Comparison of ENCODE assay signal across 1 cellular context in the genomic region with DNA sequence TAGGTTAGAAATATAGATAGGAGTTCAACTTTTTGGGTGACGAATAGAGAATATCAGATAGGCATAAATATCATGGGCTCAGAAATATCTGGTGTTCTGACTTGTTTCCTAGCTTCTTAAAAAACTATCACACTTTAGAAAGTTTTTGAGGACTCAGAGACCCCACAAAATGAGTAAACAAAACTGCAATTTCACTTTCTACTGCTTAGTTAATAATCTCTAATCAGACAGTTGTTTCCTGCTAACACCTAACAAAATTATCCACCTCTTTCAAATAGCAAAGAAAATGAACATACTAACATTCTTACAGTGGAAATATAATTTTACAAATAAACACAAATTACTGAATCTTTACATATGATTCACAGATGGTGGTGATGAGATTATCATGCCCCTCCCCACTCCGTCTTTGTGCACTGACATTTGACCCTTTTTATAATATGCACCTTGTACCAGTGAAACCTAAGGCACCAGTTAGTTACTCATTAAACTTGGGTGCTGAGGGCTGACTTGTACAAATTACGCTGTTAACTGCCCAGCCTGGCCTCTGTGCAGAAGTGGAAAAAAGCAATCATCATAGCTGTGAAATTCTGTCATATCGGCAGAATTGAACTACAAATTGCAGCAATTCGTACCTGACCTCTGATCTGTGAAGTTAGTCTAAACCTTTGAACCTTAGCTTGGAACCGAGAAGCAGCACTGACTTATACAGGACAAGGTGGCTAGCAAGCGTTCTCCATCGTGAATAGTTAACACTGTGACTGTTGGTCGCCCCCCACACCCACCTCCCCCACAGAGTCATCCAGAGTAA.
TF ChIP-seq lines count a peak whose summit lies in the region.

No MANE protein-coding gene starts in this region.

TF ChIP-seq in HepG2, 621 proteins besides CTCF, POLR2A, EP300 and RAD21 (continued from another document and continues in another):
- TF ChIP-seq, protein P1, sequence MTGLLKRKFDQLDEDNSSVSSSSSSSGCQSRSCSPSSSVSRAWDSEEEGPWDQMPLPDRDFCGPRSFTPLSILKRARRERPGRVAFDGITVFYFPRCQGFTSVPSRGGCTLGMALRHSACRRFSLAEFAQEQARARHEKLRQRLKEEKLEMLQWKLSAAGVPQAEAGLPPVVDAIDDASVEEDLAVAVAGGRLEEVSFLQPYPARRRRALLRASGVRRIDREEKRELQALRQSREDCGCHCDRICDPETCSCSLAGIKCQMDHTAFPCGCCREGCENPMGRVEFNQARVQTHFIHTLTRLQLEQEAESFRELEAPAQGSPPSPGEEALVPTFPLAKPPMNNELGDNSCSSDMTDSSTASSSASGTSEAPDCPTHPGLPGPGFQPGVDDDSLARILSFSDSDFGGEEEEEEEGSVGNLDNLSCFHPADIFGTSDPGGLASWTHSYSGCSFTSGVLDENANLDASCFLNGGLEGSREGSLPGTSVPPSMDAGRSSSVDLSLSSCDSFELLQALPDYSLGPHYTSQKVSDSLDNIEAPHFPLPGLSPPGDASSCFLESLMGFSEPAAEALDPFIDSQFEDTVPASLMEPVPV (CRISPR knock-in tag; IDR thresholded peaks at IDR 0.05) = no peak
- peak; percentile 68 for TF ChIP-seq CEBPG (CRISPR knock-in tag; IDR thresholded peaks at IDR 0.05)
- TF ChIP-seq HDAC6 (IDR thresholded peaks at IDR 0.05; ENCODE audit: low read depth, low read length) = no peak
- no peak for TF ChIP-seq ELF4 (CRISPR knock-in tag; IDR thresholded peaks at IDR 0.05; ENCODE audit: borderline replicate concordance)
- TF ChIP-seq ZNF530 (CRISPR knock-in tag; IDR thresholded peaks at IDR 0.05; ENCODE audit: low read depth) = no peak
- TF ChIP-seq ARHGAP35 (CRISPR knock-in tag; IDR thresholded peaks at IDR 0.05; ENCODE audit: borderline replicate concordance) = no peak
- TF ChIP-seq ARNTL (CRISPR knock-in tag; IDR thresholded peaks at IDR 0.05) = no peak
- no peak for TF ChIP-seq STAT5B (CRISPR knock-in tag; IDR thresholded peaks at IDR 0.05)
- TF ChIP-seq DPF2 (CRISPR knock-in tag; IDR thresholded peaks at IDR 0.05; ENCODE audit: borderline replicate concordance, low read depth) = no peak
- peak; percentile 55; the same call in 1 of the 2 replicates for TF ChIP-seq ZKSCAN8 (CRISPR knock-in tag; IDR thresholded peaks at IDR 0.05; ENCODE audit: borderline replicate concordance)
- TF ChIP-seq, protein P2, sequence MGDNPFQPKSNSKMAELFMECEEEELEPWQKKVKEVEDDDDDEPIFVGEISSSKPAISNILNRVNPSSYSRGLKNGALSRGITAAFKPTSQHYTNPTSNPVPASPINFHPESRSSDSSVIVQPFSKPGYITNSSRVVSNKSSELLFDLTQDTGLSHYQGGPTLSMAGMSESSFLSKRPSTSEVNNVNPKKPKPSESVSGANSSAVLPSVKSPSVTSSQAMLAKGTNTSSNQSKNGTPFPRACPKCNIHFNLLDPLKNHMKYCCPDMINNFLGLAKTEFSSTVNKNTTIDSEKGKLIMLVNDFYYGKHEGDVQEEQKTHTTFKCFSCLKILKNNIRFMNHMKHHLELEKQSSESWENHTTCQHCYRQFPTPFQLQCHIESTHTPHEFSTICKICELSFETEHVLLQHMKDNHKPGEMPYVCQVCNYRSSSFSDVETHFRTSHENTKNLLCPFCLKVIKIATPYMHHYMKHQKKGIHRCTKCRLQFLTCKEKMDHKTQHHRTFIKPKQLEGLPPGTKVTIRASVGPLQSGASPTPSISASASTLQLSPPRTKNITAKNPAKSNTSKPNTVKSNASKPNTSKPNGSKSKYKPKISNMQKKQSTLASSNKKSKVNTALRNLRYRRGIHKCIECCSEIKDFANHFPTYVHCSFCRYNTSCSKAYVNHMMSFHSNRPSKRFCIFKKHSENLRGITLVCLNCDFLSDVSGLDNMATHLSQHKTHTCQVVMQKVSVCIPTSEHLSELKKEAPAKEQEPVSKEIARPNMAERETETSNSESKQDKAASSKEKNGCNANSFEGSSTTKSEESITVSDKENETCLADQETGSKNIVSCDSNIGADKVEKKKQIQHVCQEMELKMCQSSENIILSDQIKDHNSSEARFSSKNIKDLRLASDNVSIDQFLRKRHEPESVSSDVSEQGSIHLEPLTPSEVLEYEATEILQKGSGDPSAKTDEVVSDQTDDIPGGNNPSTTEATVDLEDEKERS (CRISPR knock-in tag; IDR thresholded peaks at IDR 0.05) = no peak
- TF ChIP-seq, protein P3, sequence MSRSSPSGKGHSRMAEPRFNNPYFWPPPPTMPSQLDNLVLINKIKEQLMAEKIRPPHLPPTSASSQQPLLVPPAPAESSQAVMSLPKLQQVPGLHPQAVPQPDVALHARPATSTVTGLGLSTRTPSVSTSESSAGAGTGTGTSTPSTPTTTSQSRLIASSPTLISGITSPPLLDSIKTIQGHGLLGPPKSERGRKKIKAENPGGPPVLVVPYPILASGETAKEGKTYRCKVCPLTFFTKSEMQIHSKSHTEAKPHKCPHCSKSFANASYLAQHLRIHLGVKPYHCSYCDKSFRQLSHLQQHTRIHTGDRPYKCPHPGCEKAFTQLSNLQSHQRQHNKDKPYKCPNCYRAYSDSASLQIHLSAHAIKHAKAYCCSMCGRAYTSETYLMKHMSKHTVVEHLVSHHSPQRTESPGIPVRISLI (CRISPR knock-in tag; IDR thresholded peaks at IDR 0.05; ENCODE audit: borderline replicate concordance) = peak; percentile 61; the same call in 1 of the 2 replicates
- no peak for TF ChIP-seq EEA1 (CRISPR knock-in tag; IDR thresholded peaks at IDR 0.05; ENCODE audit: borderline replicate concordance)
- TF ChIP-seq ZNF816 (CRISPR knock-in tag; IDR thresholded peaks at IDR 0.05; ENCODE audit: borderline replicate concordance) = no peak; the same call in 1 of the 2 replicates
- TF ChIP-seq ZNF547 (CRISPR knock-in tag; IDR thresholded peaks at IDR 0.05) = no peak
- peak; percentile 91 for TF ChIP-seq SIX1 (CRISPR knock-in tag; IDR thresholded peaks at IDR 0.05; ENCODE audit: borderline replicate concordance)
- TF ChIP-seq ZNF670 (CRISPR knock-in tag; IDR thresholded peaks at IDR 0.05; ENCODE audit: borderline replicate concordance) = no peak
- TF ChIP-seq REPIN1 (CRISPR knock-in tag; IDR thresholded peaks at IDR 0.05; ENCODE audit: borderline replicate concordance, low read depth) = peak; percentile 97
- TF ChIP-seq, protein P4, sequence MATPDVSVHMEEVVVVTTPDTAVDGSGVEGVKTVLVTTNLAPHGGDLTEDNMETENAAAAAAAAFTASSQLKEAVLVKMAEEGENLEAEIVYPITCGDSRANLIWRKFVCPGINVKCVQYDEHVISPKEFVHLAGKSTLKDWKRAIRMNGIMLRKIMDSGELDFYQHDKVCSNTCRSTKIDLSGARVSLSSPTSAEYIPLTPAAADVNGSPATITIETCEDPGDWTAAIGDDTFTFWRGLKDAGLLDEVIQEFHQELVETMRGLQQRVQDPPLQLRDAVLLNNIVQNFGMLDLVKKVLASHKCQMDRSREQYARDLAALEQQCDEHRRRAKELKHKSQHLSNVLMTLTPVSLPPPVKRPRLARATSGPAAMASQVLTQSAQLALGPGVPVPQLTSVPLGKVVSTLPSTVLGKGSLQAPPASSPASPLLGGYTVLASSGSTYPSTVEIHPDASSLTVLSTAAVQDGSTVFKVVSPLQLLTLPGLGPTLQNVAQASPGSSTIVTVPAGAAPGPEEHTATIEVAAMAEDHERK (CRISPR knock-in tag; IDR thresholded peaks at IDR 0.05; ENCODE audit: low read depth) = no peak; the same call in 1 of the 2 replicates
- TF ChIP-seq, protein P5, sequence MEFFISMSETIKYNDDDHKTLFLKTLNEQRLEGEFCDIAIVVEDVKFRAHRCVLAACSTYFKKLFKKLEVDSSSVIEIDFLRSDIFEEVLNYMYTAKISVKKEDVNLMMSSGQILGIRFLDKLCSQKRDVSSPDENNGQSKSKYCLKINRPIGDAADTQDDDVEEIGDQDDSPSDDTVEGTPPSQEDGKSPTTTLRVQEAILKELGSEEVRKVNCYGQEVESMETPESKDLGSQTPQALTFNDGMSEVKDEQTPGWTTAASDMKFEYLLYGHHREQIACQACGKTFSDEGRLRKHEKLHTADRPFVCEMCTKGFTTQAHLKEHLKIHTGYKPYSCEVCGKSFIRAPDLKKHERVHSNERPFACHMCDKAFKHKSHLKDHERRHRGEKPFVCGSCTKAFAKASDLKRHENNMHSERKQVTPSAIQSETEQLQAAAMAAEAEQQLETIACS (CRISPR knock-in tag; IDR thresholded peaks at IDR 0.05) = no peak
- TF ChIP-seq NCOR1 (IDR thresholded peaks at IDR 0.05; ENCODE audit: borderline replicate concordance, low read length) = peak; percentile 96; the same call in 1 of the 2 replicates
- TF ChIP-seq HDAC1 (CRISPR knock-in tag; IDR thresholded peaks at IDR 0.05) = peak; percentile 83
- TF ChIP-seq ZNF777 (CRISPR knock-in tag; IDR thresholded peaks at IDR 0.05) = no peak
- no peak for TF ChIP-seq ZNF282 (IDR thresholded peaks at IDR 0.05; ENCODE audit: partially characterized antibody)
- TF ChIP-seq ZNF496 (CRISPR knock-in tag; IDR thresholded peaks at IDR 0.05; ENCODE audit: insufficient replicate concordance) = no peak
- TF ChIP-seq GTF2F1 (IDR thresholded peaks at IDR 0.05; ENCODE audit: low read length) = no peak
- peak; percentile 56; the same call in 1 of the 2 replicates for TF ChIP-seq MEIS1 (CRISPR knock-in tag; IDR thresholded peaks at IDR 0.05; ENCODE audit: borderline replicate concordance)
- TF ChIP-seq TRIM24 (CRISPR knock-in tag; IDR thresholded peaks at IDR 0.05) = no peak
- no peak for TF ChIP-seq EED (CRISPR knock-in tag; IDR thresholded peaks at IDR 0.05)
- peak; percentile 35; the same call in 1 of the 2 replicates for TF ChIP-seq YEATS2 (CRISPR knock-in tag; IDR thresholded peaks at IDR 0.05; ENCODE audit: borderline replicate concordance)
- TF ChIP-seq NKX3-1 (CRISPR knock-in tag; IDR thresholded peaks at IDR 0.05) = peak; percentile 73; the same call in 1 of the 2 replicates
- no peak for TF ChIP-seq MBNL3 (CRISPR knock-in tag; conservative IDR thresholded peaks at IDR 0.05)
- TF ChIP-seq, protein P6, sequence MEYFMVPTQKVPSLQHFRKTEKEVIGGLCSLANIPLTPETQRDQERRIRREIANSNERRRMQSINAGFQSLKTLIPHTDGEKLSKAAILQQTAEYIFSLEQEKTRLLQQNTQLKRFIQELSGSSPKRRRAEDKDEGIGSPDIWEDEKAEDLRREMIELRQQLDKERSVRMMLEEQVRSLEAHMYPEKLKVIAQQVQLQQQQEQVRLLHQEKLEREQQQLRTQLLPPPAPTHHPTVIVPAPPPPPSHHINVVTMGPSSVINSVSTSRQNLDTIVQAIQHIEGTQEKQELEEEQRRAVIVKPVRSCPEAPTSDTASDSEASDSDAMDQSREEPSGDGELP (IDR thresholded peaks at IDR 0.05; ENCODE audit: borderline replicate concordance, low read depth) = peak; percentile 29; the same call in 1 of the 2 replicates
- no peak for TF ChIP-seq IKZF4 (CRISPR knock-in tag; IDR thresholded peaks at IDR 0.05; ENCODE audit: borderline replicate concordance, low read depth, not compliant biosample characterization)
- TF ChIP-seq FIP1L1 (IDR thresholded peaks at IDR 0.05; ENCODE audit: borderline replicate concordance, insufficient read depth, low read depth, low read length) = no peak
- no peak for TF ChIP-seq ZNF451 (CRISPR knock-in tag; IDR thresholded peaks at IDR 0.05)
- no peak for TF ChIP-seq ZFX (CRISPR knock-in tag; IDR thresholded peaks at IDR 0.05; ENCODE audit: low read depth)
- TF ChIP-seq ZNF335 (CRISPR knock-in tag; IDR thresholded peaks at IDR 0.05) = no peak
- TF ChIP-seq SIN3A (IDR thresholded peaks at IDR 0.05; ENCODE audit: borderline replicate concordance, low read depth, low read length) = no peak
- TF ChIP-seq ZNF570 (CRISPR knock-in tag; IDR thresholded peaks at IDR 0.05; ENCODE audit: borderline replicate concordance) = no peak
- TF ChIP-seq BRD4 (CRISPR knock-in tag; IDR thresholded peaks at IDR 0.05) = no peak
- TF ChIP-seq NFATC3 (CRISPR knock-in tag; IDR thresholded peaks at IDR 0.05) = no peak
- peak; percentile 74; the same call in 1 of the 2 replicates for TF ChIP-seq SMAD3 (CRISPR knock-in tag; IDR thresholded peaks at IDR 0.05)
- TF ChIP-seq HOXA7 (CRISPR knock-in tag; IDR thresholded peaks at IDR 0.05) = no peak
- TF ChIP-seq, protein P7, sequence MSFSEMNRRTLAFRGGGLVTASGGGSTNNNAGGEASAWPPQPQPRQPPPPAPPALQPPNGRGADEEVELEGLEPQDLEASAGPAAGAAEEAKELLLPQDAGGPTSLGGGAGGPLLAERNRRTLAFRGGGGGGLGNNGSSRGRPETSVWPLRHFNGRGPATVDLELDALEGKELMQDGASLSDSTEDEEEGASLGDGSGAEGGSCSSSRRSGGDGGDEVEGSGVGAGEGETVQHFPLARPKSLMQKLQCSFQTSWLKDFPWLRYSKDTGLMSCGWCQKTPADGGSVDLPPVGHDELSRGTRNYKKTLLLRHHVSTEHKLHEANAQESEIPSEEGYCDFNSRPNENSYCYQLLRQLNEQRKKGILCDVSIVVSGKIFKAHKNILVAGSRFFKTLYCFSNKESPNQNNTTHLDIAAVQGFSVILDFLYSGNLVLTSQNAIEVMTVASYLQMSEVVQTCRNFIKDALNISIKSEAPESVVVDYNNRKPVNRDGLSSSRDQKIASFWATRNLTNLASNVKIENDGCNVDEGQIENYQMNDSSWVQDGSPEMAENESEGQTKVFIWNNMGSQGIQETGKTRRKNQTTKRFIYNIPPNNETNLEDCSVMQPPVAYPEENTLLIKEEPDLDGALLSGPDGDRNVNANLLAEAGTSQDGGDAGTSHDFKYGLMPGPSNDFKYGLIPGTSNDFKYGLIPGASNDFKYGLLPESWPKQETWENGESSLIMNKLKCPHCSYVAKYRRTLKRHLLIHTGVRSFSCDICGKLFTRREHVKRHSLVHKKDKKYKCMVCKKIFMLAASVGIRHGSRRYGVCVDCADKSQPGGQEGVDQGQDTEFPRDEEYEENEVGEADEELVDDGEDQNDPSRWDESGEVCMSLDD (CRISPR knock-in tag; IDR thresholded peaks at IDR 0.05; ENCODE audit: borderline replicate concordance) = no peak
- TF ChIP-seq, protein P8, sequence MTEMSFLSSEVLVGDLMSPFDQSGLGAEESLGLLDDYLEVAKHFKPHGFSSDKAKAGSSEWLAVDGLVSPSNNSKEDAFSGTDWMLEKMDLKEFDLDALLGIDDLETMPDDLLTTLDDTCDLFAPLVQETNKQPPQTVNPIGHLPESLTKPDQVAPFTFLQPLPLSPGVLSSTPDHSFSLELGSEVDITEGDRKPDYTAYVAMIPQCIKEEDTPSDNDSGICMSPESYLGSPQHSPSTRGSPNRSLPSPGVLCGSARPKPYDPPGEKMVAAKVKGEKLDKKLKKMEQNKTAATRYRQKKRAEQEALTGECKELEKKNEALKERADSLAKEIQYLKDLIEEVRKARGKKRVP (CRISPR knock-in tag; IDR thresholded peaks at IDR 0.05) = peak in 1 of 2 experiments; percentile 23; a peak in 1 of 4 replicates
- TF ChIP-seq SUZ12 (IDR thresholded peaks at IDR 0.05; ENCODE audit: low read depth, low read length) = no peak
- TF ChIP-seq MAZ (IDR thresholded peaks at IDR 0.05; ENCODE audit: borderline replicate concordance, low read depth, low read length) = no peak; the same call in 1 of the 2 replicates
- TF ChIP-seq MAZ (CRISPR knock-in tag; IDR thresholded peaks at IDR 0.05; ENCODE audit: low read depth) = no peak; the same call in 1 of the 2 replicates
- TF ChIP-seq, protein P9, sequence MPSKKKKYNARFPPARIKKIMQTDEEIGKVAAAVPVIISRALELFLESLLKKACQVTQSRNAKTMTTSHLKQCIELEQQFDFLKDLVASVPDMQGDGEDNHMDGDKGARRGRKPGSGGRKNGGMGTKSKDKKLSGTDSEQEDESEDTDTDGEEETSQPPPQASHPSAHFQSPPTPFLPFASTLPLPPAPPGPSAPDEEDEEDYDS (CRISPR knock-in tag; IDR thresholded peaks at IDR 0.05) = peak; percentile 41
- TF ChIP-seq ZBTB1 (CRISPR knock-in tag; IDR thresholded peaks at IDR 0.05; ENCODE audit: borderline replicate concordance) = no peak
- 0 out of 2 replicates have a peak, but pooled peaks have one; percentile 39 for TF ChIP-seq ZNF317 (CRISPR knock-in tag; IDR thresholded peaks at IDR 0.05)
- TF ChIP-seq RELA (CRISPR knock-in tag; IDR thresholded peaks at IDR 0.05) = no peak
- TF ChIP-seq XBP1 (CRISPR knock-in tag; IDR thresholded peaks at IDR 0.05) = no peak
- TF ChIP-seq ZNF136 (CRISPR knock-in tag; IDR thresholded peaks at IDR 0.05; ENCODE audit: low read depth) = no peak
- no peak for TF ChIP-seq ZNF776 (CRISPR knock-in tag; IDR thresholded peaks at IDR 0.05)
